Comparison of ENCODE assay signal across 19 cellular contexts in genomic region chr17:6476061-6476833, GRCh38. TPM values are rescaled to one million over a fixed set of nuclear protein-coding genes. Genes with fewer than 3 reads are reported as not detected.
DNase-seq lines count a peak whose midpoint lies in the region; ATAC-seq and TF ChIP-seq lines count a peak whose summit lies in the region.
"Had no signal": no experiment of that assay in that cellular context is flagged by ENCODE, and none has a peak within 500 bp of the region (broad histone marks: within the 10 kb centered on the region; RNA-seq: fewer than 3 reads in every experiment).

No MANE protein-coding gene starts in this region.

- DNase-seq in activated T-cell treated with anti-CD3 and anti-CD28 coated beads, Interleukin-2, amount 50 U/mL, for 72 hours = no peak
- DNase-seq in activated T-cell treated with anti-CD3 and anti-CD28 coated beads for 4 hours = no peak
- DNase-seq in dermis microvascular lymphatic vessel endothelial cell (ENCODE audit: low read depth in 2 of 2) = peak; percentile 29 to 39
- peak; percentile 14 to 38 for DNase-seq in lung microvascular endothelial cell (ENCODE audit: low read depth in 2 of 2)
- no peak for DNase-seq in NCI-H1092 treated with DMSO at 0.1 percent for 48 hours (lab: John Stamatoyannopoulos, UW)
- no peak for DNase-seq in progenitor cell of endocrine pancreas (ENCODE audit: low spot score, unreplicated experiment)
- no peak for DNase-seq in NCI-H1092 (lab: John Stamatoyannopoulos, UW)
- DNase-seq: COR-L47, DMS53, NCI-H1105 treated with DMSO at 0.1 percent for 48 hours, NCI-H187 treated with DMSO at 0.1 percent for 48 hours, NCI-H774 had no signal

- H3K9me3 Mint-ChIP-seq in activated T-cell treated with anti-CD3 and anti-CD28 coated beads, Interleukin-2, amount 50 U/mL, for 72 hours = no peaks in the 10 kb centered on the region
- H3K9me3 Mint-ChIP-seq in progenitor cell of endocrine pancreas (ENCODE audit: low read depth) = no peaks in the 10 kb centered on the region
- H3K9me3 Mint-ChIP-seq: CD14-positive monocyte had no signal

- TF ChIP-seq CTCF in progenitor cell of endocrine pancreas (IDR thresholded peaks at IDR 0.05; ENCODE audit: unreplicated experiment) = no peak

- peaks cover 6% of the 10 kb centered on the region for H3K4me1 Mint-ChIP-seq in activated T-cell treated with anti-CD3 and anti-CD28 coated beads, Interleukin-2, amount 50 U/mL, for 72 hours (ENCODE audit: low read depth)
- H3K4me1 Mint-ChIP-seq in progenitor cell of endocrine pancreas (ENCODE audit: low read depth) = peaks cover 15% of the 10 kb centered on the region
- H3K4me1 Mint-ChIP-seq: CD14-positive monocyte had no signal

- no peak for ATAC-seq in activated T-cell treated with anti-CD3 and anti-CD28 coated beads, Interleukin-2, amount 50 U/mL, for 72 hours (replicated peaks in 1 of 2)
- no peak for ATAC-seq in GM19035 (IDR thresholded peaks at IDR 0.05; ENCODE audit: unreplicated experiment)
- ATAC-seq: GM12878, HCT116, Right ventricle myocardium inferior had no signal

- no peaks in the 10 kb centered on the region for H3K36me3 Mint-ChIP-seq in activated T-cell treated with anti-CD3 and anti-CD28 coated beads, Interleukin-2, amount 50 U/mL, for 72 hours (ENCODE audit: insufficient read depth in 2 of 2)
- no peaks in the 10 kb centered on the region for H3K36me3 Mint-ChIP-seq in progenitor cell of endocrine pancreas (ENCODE audit: insufficient read depth)
- H3K36me3 Mint-ChIP-seq: CD14-positive monocyte had no signal

- no peak overlapping the region for H3K4me3 Mint-ChIP-seq in activated T-cell treated with anti-CD3 and anti-CD28 coated beads, Interleukin-2, amount 50 U/mL, for 72 hours
- no peak overlapping the region for H3K4me3 Mint-ChIP-seq in progenitor cell of endocrine pancreas (ENCODE audit: low read depth)
- H3K4me3 Mint-ChIP-seq: CD14-positive monocyte had no signal

- peak overlapping the region; percentile 2 for H3K27ac Mint-ChIP-seq in activated T-cell treated with anti-CD3 and anti-CD28 coated beads, Interleukin-2, amount 50 U/mL, for 72 hours
- H3K27ac Mint-ChIP-seq in progenitor cell of endocrine pancreas = no peak overlapping the region
- H3K27ac Mint-ChIP-seq: CD14-positive monocyte had no signal

- H3K27me3 Mint-ChIP-seq in activated T-cell treated with anti-CD3 and anti-CD28 coated beads, Interleukin-2, amount 50 U/mL, for 72 hours (ENCODE audit: low read depth) = peaks cover 4% of the 10 kb centered on the region
- H3K27me3 Mint-ChIP-seq in progenitor cell of endocrine pancreas = no peaks in the 10 kb centered on the region

RNA-seq across cellular contexts. Expression of gene PIMREG, which starts 32.0 kb away (rescaled TPM):
- 1 to 10 TPM; 6.6 to 7.3 TPM for total RNA-seq in activated T-cell treated with anti-CD3 and anti-CD28 coated beads, Interleukin-2, amount 50 U/mL, for 72 hours
- total RNA-seq in dermis microvascular lymphatic vessel endothelial cell (8.2 and 21.7 TPM in 2 replicates), lung microvascular endothelial cell (4.6 and 10.5 TPM in 2 replicates), progenitor cell of endocrine pancreas (13.8 and 15.4 TPM in 2 replicates)

RNA-seq across cellular contexts. Expression of gene AIPL1, which starts 41.3 kb away (rescaled TPM):
- total RNA-seq in activated T-cell treated with anti-CD3 and anti-CD28 coated beads, Interleukin-2, amount 50 U/mL, for 72 hours = not detected
- not detected in 2 replicates for total RNA-seq in dermis microvascular lymphatic vessel endothelial cell
- not detected in 2 replicates for total RNA-seq in lung microvascular endothelial cell
- total RNA-seq in progenitor cell of endocrine pancreas = not detected in 2 replicates
- total RNA-seq: GM12878, HT1080, PC-9, Right ventricle myocardium inferior had no signal

Comparison
In these comparisons a context has a peak if more than half of its experiments do, and no peak if none do; other contexts are left out.
1. DNase-seq: peak in dermis microvascular lymphatic vessel endothelial cell (2 of 2) and lung microvascular endothelial cell (2 of 2); none in activated T-cell treated with anti-CD3 and anti-CD28 coated beads, Interleukin-2, amount 50 U/mL, for 72 hours (0 of 2), activated T-cell treated with anti-CD3 and anti-CD28 coated beads for 4 hours (single experiment), NCI-H1092 treated with DMSO at 0.1 percent for 48 hours (single experiment), progenitor cell of endocrine pancreas (single experiment) and NCI-H1092 (single experiment).